In genomic region chr2:3642521-3643215, GRCh38 we compare ENCODE assay signal across 26 cellular contexts. TPM values are rescaled to one million over a fixed set of nuclear protein-coding genes. Genes with fewer than 3 reads are reported as not detected.
A peak's percentile ranks its signal among the peaks of the same experiment; 100 is the strongest.
DNase-seq lines count a peak whose midpoint lies in the region; ATAC-seq, FAIRE-seq and TF ChIP-seq lines count a peak whose summit lies in the region.
"Had no signal": no experiment of that assay in that cellular context is flagged by ENCODE, and none has a peak within 500 bp of the region (broad histone marks: within the 10 kb centered on the region; RNA-seq: fewer than 3 reads in every experiment).

No MANE protein-coding gene starts in this region.

- peak overlapping the region; percentile 16 for H4K8ac ChIP-seq in H1 (ENCODE audit: extremely low read depth, insufficient read depth, low read length)

- H3K4me3 Mint-ChIP-seq in neural crest cell: no peak overlapping the region
- H3K4me3 Mint-ChIP-seq in activated T-cell treated with anti-CD3 and anti-CD28 coated beads, Interleukin-2, amount 50 U/mL, for 4 hours: no peak overlapping the region
- H3K4me3 Mint-ChIP-seq: activated naive CD4-positive, alpha-beta T cell treated with anti-CD3 and anti-CD28 coated beads for 36 hours; naive thymus-derived CD4-positive, alpha-beta T cell; stimulated activated naive CD8-positive, alpha-beta T cell treated with anti-CD3 and anti-CD28 coated beads, Interleukin-15, Interleukin-2, amounts not matched to agents 100 ng/mL and 50 ng/mL, for 24 hours had no signal

- no peak for TF ChIP-seq POLR2A in H1 (IDR thresholded peaks at IDR 0.05; ENCODE audit: control extremely low read depth in 1 of 2, low read depth in 2 of 2, low read length in 2 of 2)

- H3K4me1 Mint-ChIP-seq in neural crest cell: no peaks in the 10 kb centered on the region
- H3K4me1 Mint-ChIP-seq in activated T-cell treated with anti-CD3 and anti-CD28 coated beads, Interleukin-2, amount 50 U/mL, for 4 hours (ENCODE audit: low read depth): no peaks in the 10 kb centered on the region
- H3K4me1 Mint-ChIP-seq: naive thymus-derived CD4-positive, alpha-beta T cell had no signal

- H2BK20ac ChIP-seq in H1 (ENCODE audit: low read length): no peak overlapping the region

- peak overlapping the region; percentile 50; the same call in 1 of the 2 replicates for H2BK12ac ChIP-seq in H1 (ENCODE audit: low read depth, low read length)

- H3K9me3 ChIP-seq in right cardiac atrium (ENCODE audit: control insufficient read depth, low read length) (no peaks in the 10 kb centered on the region), H1 (ENCODE audit: insufficient read depth in 2 of 2, low read depth in 1 of 2, low read length in 1 of 2) (no peaks in the 10 kb centered on the region), upper lobe of right lung (no peaks in the 10 kb centered on the region)
- H3K9me3 ChIP-seq: right lobe of liver, transverse colon had no signal

- TF ChIP-seq EP300 in H1 (IDR thresholded peaks at IDR 0.05; ENCODE audit: borderline replicate concordance in 1 of 2, low read depth in 2 of 2, low read length in 2 of 2): no peak

- H3K36me3 Mint-ChIP-seq in neural crest cell (ENCODE audit: low read depth): no peaks in the 10 kb centered on the region
- H3K36me3 Mint-ChIP-seq in activated T-cell treated with anti-CD3 and anti-CD28 coated beads, Interleukin-2, amount 50 U/mL, for 4 hours (ENCODE audit: insufficient read depth): no peaks in the 10 kb centered on the region
- H3K36me3 Mint-ChIP-seq: naive thymus-derived CD4-positive, alpha-beta T cell had no signal

- H3K27ac ChIP-seq in right cardiac atrium (ENCODE audit: low read length) (no peak overlapping the region), H1 (ENCODE audit: low read depth, low read length) (no peak overlapping the region), upper lobe of right lung (no peak overlapping the region)
- H3K27ac ChIP-seq: epithelial cell of prostate, right lobe of liver, SK-N-MC, transverse colon had no signal

- no peak overlapping the region for H2BK120ac ChIP-seq in H1 (replicated peaks; ENCODE audit: low read depth, low read length)

- H3K4ac ChIP-seq in H1 (replicated peaks; ENCODE audit: insufficient read length, low read depth, low read length): no peak overlapping the region

- TF ChIP-seq RAD21 in H1 (IDR thresholded peaks at IDR 0.05 in 1 of 2, conservative IDR thresholded peaks at IDR 0.05 in 1 of 2; ENCODE audit: low read depth in 2 of 2, low read length in 2 of 2): no peak

- H3K27me3 Mint-ChIP-seq in neural crest cell (ENCODE audit: low read depth): no peaks in the 10 kb centered on the region
- H3K27me3 Mint-ChIP-seq in activated T-cell treated with anti-CD3 and anti-CD28 coated beads, Interleukin-2, amount 50 U/mL, for 4 hours (ENCODE audit: low read depth): no peaks in the 10 kb centered on the region
- H3K27me3 Mint-ChIP-seq: naive thymus-derived CD4-positive, alpha-beta T cell; stimulated activated naive CD8-positive, alpha-beta T cell treated with anti-CD3 and anti-CD28 coated beads, Interleukin-15, Interleukin-2, amounts not matched to agents 100 ng/mL and 50 ng/mL, for 24 hours had no signal

- H3K36me3 ChIP-seq in H1 (ENCODE audit: control insufficient read depth in 2 of 4, insufficient read depth in 4 of 4, low read length in 3 of 4) (no peaks in the 10 kb centered on the region), upper lobe of right lung (no peaks in the 10 kb centered on the region)
- H3K36me3 ChIP-seq: right lobe of liver, transverse colon had no signal

- H2BK15ac ChIP-seq in H1 (ENCODE audit: low read length): no peak overlapping the region

- H3K79me1 ChIP-seq in H1 (ENCODE audit: low read depth, low read length): no peaks in the 10 kb centered on the region; the same call in 1 of the 2 replicates

- H3K9me3 Mint-ChIP-seq in neural crest cell: no peaks in the 10 kb centered on the region
- no peaks in the 10 kb centered on the region for H3K9me3 Mint-ChIP-seq in activated T-cell treated with anti-CD3 and anti-CD28 coated beads, Interleukin-2, amount 50 U/mL, for 4 hours
- H3K9me3 Mint-ChIP-seq: activated naive CD4-positive, alpha-beta T cell treated with anti-CD3 and anti-CD28 coated beads for 36 hours; naive thymus-derived CD4-positive, alpha-beta T cell; stimulated activated naive CD8-positive, alpha-beta T cell treated with anti-CD3 and anti-CD28 coated beads, Interleukin-15, Interleukin-2, amounts not matched to agents 100 ng/mL and 50 ng/mL, for 24 hours had no signal

- no peaks in the 10 kb centered on the region for H3K79me2 ChIP-seq in H1 (ENCODE audit: control insufficient read depth in 1 of 2, insufficient read depth in 2 of 2, low read length in 2 of 2)

- CTCF ChIA-PET in H1 (lab: Charles Lee; ENCODE audit: partially characterized antibody): interaction anchor here (0.8 to 2.6 kb wide), 6 partner anchors 9 to 199 kb away, joined by 3 to 22 read pairs (median 6); no protein-coding TSS in a partner anchor

- H4K91ac ChIP-seq in H1 (replicated peaks; ENCODE audit: insufficient read length, low read length): no peak overlapping the region

- H2BK5ac ChIP-seq in H1 (ENCODE audit: low read depth, low read length): no peak overlapping the region

- ATAC-seq in right cardiac atrium: no peak
- ATAC-seq in Right ventricle myocardium superior (ENCODE audit: poor library complexity): no peak
- no peak for ATAC-seq in upper lobe of right lung
- no peak for ATAC-seq in activated T-cell treated with anti-CD3 and anti-CD28 coated beads, Interleukin-2, amount 50 U/mL, for 4 hours
- ATAC-seq in HG02678 (IDR thresholded peaks at IDR 0.05; ENCODE audit: unreplicated experiment): no peak
- ATAC-seq: naive thymus-derived CD4-positive, alpha-beta T cell; right lobe of liver had no signal

- TF ChIP-seq CTCF in H1 (IDR thresholded peaks at IDR 0.05; ENCODE audit: control extremely low read depth in 1 of 3, insufficient read depth in 1 of 3, low read depth in 1 of 3, low read length in 3 of 3) (no peak), neural crest cell (conservative IDR thresholded peaks at IDR 0.05) (no peak), upper lobe of right lung (IDR thresholded peaks at IDR 0.05) (no peak)

- no peak overlapping the region for H3K14ac ChIP-seq in H1 (ENCODE audit: insufficient read length)

- peak in 2 of 3 donors; percentile 19 to 27 for DNase-seq in right cardiac atrium
- DNase-seq in Right ventricle myocardium superior: no peak
- DNase-seq in H1 (ENCODE audit: low read depth in 1 of 2, low spot score in 2 of 2): peak in 1 of 2 experiments; percentile 38
- no peak for DNase-seq in neural crest cell (ENCODE audit: low read depth, low spot score)
- peak; percentile 57 for DNase-seq in upper lobe of right lung
- no peak for DNase-seq in activated T-cell treated with anti-CD3 and anti-CD28 coated beads, Interleukin-2, amount 50 U/mL, for 4 hours
- no peak for DNase-seq in stimulated activated CD4-positive, alpha-beta T cell treated with anti-CD3 and anti-CD28 coated beads, Interleukin-4, amount 100 ng/mL, for 24 hours
- DNase-seq: activated naive CD4-positive, alpha-beta T cell treated with anti-CD3 and anti-CD28 coated beads for 36 hours; C1 segment of cervical spinal cord; caudate nucleus; Karpas-422; naive thymus-derived CD4-positive, alpha-beta T cell; NCI-H1694; NCI-H2171 treated with DMSO at 0.1 percent for 48 hours; NCI-H526; stimulated activated CD4-positive, alpha-beta T cell treated with anti-CD3 and anti-CD28 coated beads, Interleukin-15, amount 100 ng/mL, for 24 hours; transverse colon had no signal

- H3K4me3 ChIP-seq in right cardiac atrium (ENCODE audit: low read length) (no peak overlapping the region), H1 (ENCODE audit: extremely low read depth in 1 of 4, insufficient read depth in 2 of 4, low read depth in 3 of 4, low read length in 4 of 4) (no peak overlapping the region), upper lobe of right lung (no peak overlapping the region)
- H3K4me3 ChIP-seq: right lobe of liver, SK-N-MC, transverse colon had no signal

- no peak overlapping the region for H3K23ac ChIP-seq in H1 (ENCODE audit: insufficient read length)

- intact Hi-C loops in right cardiac atrium (cut with DNase I): loop anchor here in 1 of 4 donors (10.0 kb wide), 1 partner anchor 58 kb away; no protein-coding TSS in a partner anchor
- intact Hi-C loops in Right ventricle myocardium superior (cut with DNase I): no loop called here
- intact Hi-C loops in upper lobe of right lung (cut with DNase I): no loop called here

- no peak for FAIRE-seq in H1 (lab: Jason Lieb, UNC)

- H2AK5ac ChIP-seq in H1 (ENCODE audit: low read depth, low read length): no peak overlapping the region

- H3K56ac ChIP-seq in H1 (replicated peaks; ENCODE audit: insufficient read length, low read depth, low read length): no peak overlapping the region

- no peaks in the 10 kb centered on the region for H4K20me1 ChIP-seq in H1 (replicated peaks in 1 of 2; ENCODE audit: control insufficient read depth in 1 of 2, insufficient read depth in 2 of 2, low read length in 2 of 2)

- H3K4me1 ChIP-seq in right cardiac atrium (ENCODE audit: control insufficient read depth, insufficient read depth, low read length) (no peaks in the 10 kb centered on the region), H1 (replicated peaks in 1 of 4; ENCODE audit: control insufficient read depth in 3 of 4, insufficient read depth in 4 of 4, low read length in 3 of 4) (no peaks in the 10 kb centered on the region; a peak in 1 of 7 replicates), upper lobe of right lung (no peaks in the 10 kb centered on the region)
- H3K4me1 ChIP-seq: right lobe of liver, transverse colon had no signal

- no peak overlapping the region for H3K9ac ChIP-seq in H1 (replicated peaks in 1 of 4; ENCODE audit: extremely low read depth in 1 of 4, low read depth in 3 of 4, low read length in 3 of 4)

- no peaks in the 10 kb centered on the region for H3K27me3 ChIP-seq in right cardiac atrium (ENCODE audit: control insufficient read depth, insufficient read depth)
- H3K27me3 ChIP-seq in H1 (replicated peaks in 1 of 4; ENCODE audit: control insufficient read depth in 3 of 4, extremely low read depth in 1 of 4, insufficient read depth in 3 of 4, low read length in 3 of 4): no peaks in the 10 kb centered on the region
- H3K27me3 ChIP-seq in upper lobe of right lung: no peaks in the 10 kb centered on the region
- H3K27me3 ChIP-seq: right lobe of liver, transverse colon had no signal

- no peak overlapping the region for H3K4me2 ChIP-seq in H1 (ENCODE audit: insufficient read depth in 1 of 2, low read depth in 2 of 2, low read length in 2 of 2)

- H3K27ac Mint-ChIP-seq in neural crest cell (ENCODE audit: unreplicated experiment): peak overlapping the region; percentile 71
- H3K27ac Mint-ChIP-seq: activated naive CD4-positive, alpha-beta T cell treated with anti-CD3 and anti-CD28 coated beads for 36 hours; stimulated activated naive CD8-positive, alpha-beta T cell treated with anti-CD3 and anti-CD28 coated beads, Interleukin-15, Interleukin-2, amounts not matched to agents 100 ng/mL and 50 ng/mL, for 24 hours had no signal

- H4K5ac ChIP-seq in H1 (ENCODE audit: insufficient read length, low read depth, low read length): no peak overlapping the region

- POLR2A ChIA-PET in H1 (lab: Charles Lee; ENCODE audit: partially characterized antibody): interaction anchor here (0.8 to 2.7 kb wide), 4 partner anchors 9 to 89 kb away, joined by 3 to 15 read pairs (median 4); no protein-coding TSS in a partner anchor

- 82% methylated on average over 18 of the region's 18 CpGs for WGBS in right cardiac atrium
- 92% methylated on average over 18 of the region's 18 CpGs; no CpG with 5 or more reads in 1 of the 2 experiments for WGBS in H1 (ENCODE audit: extremely low coverage in 1 of 2, insufficient coverage in 1 of 2, insufficient read length in 1 of 2, insufficient replicate concordance in 2 of 2, low coverage in 1 of 2, low lambda C conversion rate in 2 of 2, missing lambda C conversion rate in 1 of 2), 2 experiments

- H2AFZ ChIP-seq in H1 (ENCODE audit: low read length): no peak overlapping the region

- no peaks in the 10 kb centered on the region for H3K23me2 ChIP-seq in H1 (ENCODE audit: low read depth, low read length)

- H3K18ac ChIP-seq in H1 (ENCODE audit: extremely low read depth, low read length): no peak overlapping the region

RNA-seq across cellular contexts. Expression of gene ALLC, which starts 15.3 kb away (rescaled TPM):
- total RNA-seq in right cardiac atrium (under 1 TPM in 3 of 4 donors, not detected in 1; 0.23 to 0.57 (median 0.25) TPM), Right ventricle myocardium superior (not detected), neural crest cell (not detected in 2 replicates), upper lobe of right lung (not detected)
- polyA plus RNA-seq in right cardiac atrium (0.38 TPM), H1 (2011; rRNA removed) (not detected in 2 replicates)
- total RNA-seq in H1 (2021; fragmentation: NEBNext Ultra II Directional; extraction: Animal tissue kit (Norgen Biotek cat#: 25700)): not detected in 2 replicates
- not detected for polyA plus RNA-seq in H1 (2011; cell fraction: cytosol; rRNA removed)
- not detected for polyA plus RNA-seq in H1 (2011; cell fraction: nucleus; rRNA removed)
- polyA plus RNA-seq in H1 (2012, experiment 1 of 2): not detected in 4 replicates
- polyA plus RNA-seq in H1 (2012, experiment 2 of 2): not detected
- not detected for polyA plus RNA-seq in H1 (2013, experiment 1 of 2)
- polyA plus RNA-seq in H1 (2013, experiment 2 of 2): not detected
- polyA minus RNA-seq in H1 (2011; rRNA and poly(A)+ RNA removed): not detected in 2 replicates
- not detected for polyA minus RNA-seq in H1 (2011; cell fraction: cytosol; rRNA and poly(A)+ RNA removed)
- not detected for polyA minus RNA-seq in H1 (2011; cell fraction: nucleus; rRNA and poly(A)+ RNA removed)
- total RNA-seq in activated T-cell treated with anti-CD3 and anti-CD28 coated beads, Interleukin-2, amount 50 U/mL, for 4 hours: not detected
- total RNA-seq: activated naive CD4-positive, alpha-beta T cell treated with anti-CD3 and anti-CD28 coated beads for 36 hours; aorta; dermis microvascular lymphatic vessel endothelial cell; H7; naive thymus-derived CD4-positive, alpha-beta T cell; T-helper 2 cell treated with Interferon-gamma antibody and Interleukin-4, amounts not matched to agents 100 ng/mL and 5 ng/mL, for 36 hours; transverse colon had no signal
- polyA plus RNA-seq: naive thymus-derived CD4-positive, alpha-beta T cell had no signal

RNA-seq across cellular contexts. Expression of gene COLEC11, which starts 47.8 kb away (rescaled TPM):
- total RNA-seq in right cardiac atrium (10 to 100 TPM; 12.5 to 67.8 (median 36.3) TPM), Right ventricle myocardium superior (2.9 TPM), neural crest cell (not detected in 2 replicates), upper lobe of right lung (1.5 TPM)
- polyA plus RNA-seq in right cardiac atrium (70.6 TPM), H1 (2011; rRNA removed) (0.58 and 0.80 TPM in 2 replicates)
- total RNA-seq in H1 (2021; fragmentation: NEBNext Ultra II Directional; extraction: Animal tissue kit (Norgen Biotek cat#: 25700)): 0.25 and 0.47 TPM in 2 replicates
- 1.1 TPM for polyA plus RNA-seq in H1 (2011; cell fraction: cytosol; rRNA removed)
- 1.6 TPM for polyA plus RNA-seq in H1 (2011; cell fraction: nucleus; rRNA removed)
- 0.70 to 0.87 TPM (median 0.72 TPM) in 4 replicates for polyA plus RNA-seq in H1 (2012, experiment 1 of 2)
- polyA plus RNA-seq in H1 (2012, experiment 2 of 2): 0.30 TPM
- 0.32 TPM for polyA plus RNA-seq in H1 (2013, experiment 1 of 2)
- polyA plus RNA-seq in H1 (2013, experiment 2 of 2): 0.15 TPM
- 0.19 and 0.41 TPM in 2 replicates for polyA minus RNA-seq in H1 (2011; rRNA and poly(A)+ RNA removed)
- polyA minus RNA-seq in H1 (2011; cell fraction: cytosol; rRNA and poly(A)+ RNA removed): not detected
- 1.4 TPM for polyA minus RNA-seq in H1 (2011; cell fraction: nucleus; rRNA and poly(A)+ RNA removed)
- under 1 TPM in 2 of 3 donors, not detected in 1; 0.28 to 0.43 TPM for total RNA-seq in activated T-cell treated with anti-CD3 and anti-CD28 coated beads, Interleukin-2, amount 50 U/mL, for 4 hours
- total RNA-seq: H7 had no signal

Comparison
In these comparisons a context has a peak if more than half of its experiments do, and no peak if none do; other contexts are left out.
1. DNase-seq: peak in right cardiac atrium (2 of 3) and upper lobe of right lung (single experiment); none in Right ventricle myocardium superior (single experiment), neural crest cell (single experiment), activated T-cell treated with anti-CD3 and anti-CD28 coated beads, Interleukin-2, amount 50 U/mL, for 4 hours (single experiment) and stimulated activated CD4-positive, alpha-beta T cell treated with anti-CD3 and anti-CD28 coated beads, Interleukin-4, amount 100 ng/mL, for 24 hours (single experiment).